In the genomic region with DNA sequence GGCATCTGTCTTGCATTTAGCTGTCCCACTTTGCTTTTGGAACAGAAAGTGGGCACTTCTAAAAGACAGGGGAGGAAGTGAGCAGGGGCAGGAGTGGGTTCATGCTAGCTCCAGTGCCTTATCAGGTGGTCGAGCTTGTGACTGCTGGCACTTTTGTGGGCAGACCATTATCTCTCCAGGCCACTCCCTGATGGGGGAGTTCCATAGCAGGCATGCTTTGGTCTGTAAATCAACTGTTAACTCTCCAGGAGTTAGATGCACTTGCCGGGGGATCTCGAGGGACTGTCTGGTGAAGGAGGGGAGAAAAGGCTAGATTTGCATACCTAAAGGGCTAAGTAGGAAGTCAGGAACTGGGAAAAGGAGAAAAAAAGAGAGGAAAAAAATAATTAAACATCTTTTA, we compare ENCODE assay signal across 22 cellular contexts. TPM values are rescaled to one million over a fixed set of nuclear protein-coding genes. Genes with fewer than 3 reads are reported as not detected.
DNase-seq lines count a peak whose midpoint lies in the region; ATAC-seq and TF ChIP-seq lines count a peak whose summit lies in the region.
"Had no signal": no experiment of that assay in that cellular context is flagged by ENCODE, and none has a peak within 500 bp of the region (broad histone marks: within the 10 kb centered on the region; RNA-seq: fewer than 3 reads in every experiment).

No MANE protein-coding gene starts in this region.

- H3K27me3 ChIP-seq in GM23338 (ENCODE audit: insufficient read depth) (no peaks in the 10 kb centered on the region), NT2/D1 (ENCODE audit: insufficient read depth, insufficient read length) (no peaks in the 10 kb centered on the region)
- H3K27me3 ChIP-seq: upper lobe of left lung had no signal

- no peaks in the 10 kb centered on the region for H4K20me1 ChIP-seq in GM23338 (replicated peaks; ENCODE audit: insufficient read depth)

- peak overlapping the region; percentile 64 for H3K9ac ChIP-seq in NT2/D1 (ENCODE audit: insufficient read length, low read depth)

- peak overlapping the region; percentile 51 for H3K4me3 Mint-ChIP-seq in GM23338
- no peak overlapping the region for H3K4me3 Mint-ChIP-seq in brain
- H3K4me3 Mint-ChIP-seq in natural killer cell treated with Interleukin-12 subunit alpha and Interleukin-12 subunit beta and Interleukin-15 and Interleukin-18, amount 100 ng/mL, for 72 hours: peak overlapping the region; percentile 23
- H3K4me3 Mint-ChIP-seq in chondrocyte (ENCODE audit: unreplicated experiment): no peak overlapping the region
- H3K4me3 Mint-ChIP-seq: central memory CD8-positive, alpha-beta T cell; memory B cell; T-helper 17 cell had no signal

- peaks cover 27% of the 10 kb centered on the region for H3K4me1 ChIP-seq in GM23338 (ENCODE audit: insufficient read depth)
- H3K4me1 ChIP-seq in NT2/D1 (ENCODE audit: insufficient read depth, insufficient read length): peaks cover 8% of the 10 kb centered on the region
- H3K4me1 ChIP-seq: SJSA1, upper lobe of left lung had no signal

- peaks cover 13% of the 10 kb centered on the region; the same call in 1 of the 2 replicates for H3K36me3 ChIP-seq in GM23338 (ENCODE audit: insufficient read depth)
- H3K36me3 ChIP-seq in NT2/D1 (ENCODE audit: insufficient read depth, insufficient read length, low read length): no peaks in the 10 kb centered on the region
- H3K36me3 ChIP-seq: SJSA1, upper lobe of left lung had no signal

- peaks cover 12% of the 10 kb centered on the region; the same call in 1 of the 2 replicates for H3F3A ChIP-seq in GM23338 (replicated peaks; ENCODE audit: low read depth)

- H3K79me2 ChIP-seq in GM23338 (replicated peaks; ENCODE audit: insufficient read depth): no peaks in the 10 kb centered on the region

- H3K9me2 ChIP-seq in GM23338 (ENCODE audit: insufficient read depth): no peaks in the 10 kb centered on the region

- H2AFZ ChIP-seq in GM23338: no peak overlapping the region; the same call in 1 of the 2 replicates

- H3K4me1 Mint-ChIP-seq in GM23338: peaks cover 30% of the 10 kb centered on the region
- peaks cover 20% of the 10 kb centered on the region for H3K4me1 Mint-ChIP-seq in brain
- H3K4me1 Mint-ChIP-seq in natural killer cell treated with Interleukin-12 subunit alpha and Interleukin-12 subunit beta and Interleukin-15 and Interleukin-18, amount 100 ng/mL, for 72 hours (ENCODE audit: low read depth in 2 of 2): peaks cover 0 to 6% of the 10 kb centered on the region in 2 donors
- H3K4me1 Mint-ChIP-seq in chondrocyte (ENCODE audit: low read depth): peaks cover 3% of the 10 kb centered on the region

- peaks cover 28% of the 10 kb centered on the region for H3K9me3 ChIP-seq in NT2/D1 (ENCODE audit: insufficient read depth, low read length)

- DNase-seq in GM23338 (ENCODE audit: low spot score): peak; percentile 57
- no peak for DNase-seq in NT2/D1 (ENCODE audit: low read depth, low spot score)
- no peak for DNase-seq in natural killer cell treated with Interleukin-12 subunit alpha and Interleukin-12 subunit beta and Interleukin-15 and Interleukin-18, amount 100 ng/mL, for 72 hours (ENCODE audit: low spot score)
- no peak for DNase-seq in chondrocyte (ENCODE audit: low spot score)
- DNase-seq in UCSD-AML1 (lab: John Stamatoyannopoulos, UW; ENCODE audit: unreplicated experiment): no peak
- DNase-seq in A172 (ENCODE audit: low spot score): no peak
- DNase-seq: ACHN; activated naive CD4-positive, alpha-beta T cell treated with anti-CD3 and anti-CD28 coated beads, Interleukin-2, amount 50 U/mL, for 16 hours; left cardiac atrium; NCI-H2081 treated with DMSO at 0.1 percent for 48 hours; NCI-H510A; T-helper 17 cell; upper lobe of left lung had no signal

- H3K27me3 Mint-ChIP-seq in GM23338 (ENCODE audit: insufficient read depth, low read depth, poor library complexity) (peaks cover 18% of the 10 kb centered on the region), brain (peaks cover 3% of the 10 kb centered on the region), chondrocyte (ENCODE audit: low read depth) (peaks cover 7% of the 10 kb centered on the region)
- peaks cover 3 to 19% of the 10 kb centered on the region in 2 donors for H3K27me3 Mint-ChIP-seq in natural killer cell treated with Interleukin-12 subunit alpha and Interleukin-12 subunit beta and Interleukin-15 and Interleukin-18, amount 100 ng/mL, for 72 hours

- peak overlapping the region; percentile 26; the same call in 1 of the 2 replicates for H3K27ac ChIP-seq in GM23338 (ENCODE audit: low read depth)
- H3K27ac ChIP-seq: C4-2B, SJSA1, skin epidermis, upper lobe of left lung had no signal

- peak overlapping the region; percentile 44 for H3K4me3 ChIP-seq in GM23338
- no peak overlapping the region for H3K4me3 ChIP-seq in NT2/D1 (ENCODE audit: insufficient read length, low read depth)
- H3K4me3 ChIP-seq: SJSA1, skin epidermis, upper lobe of left lung had no signal

- peaks cover 25% of the 10 kb centered on the region for H3K9me3 Mint-ChIP-seq in GM23338
- H3K9me3 Mint-ChIP-seq in brain: peaks cover 5 to 16% (median 10%) of the 10 kb centered on the region in 5 experiments
- no peaks in the 10 kb centered on the region for H3K9me3 Mint-ChIP-seq in natural killer cell treated with Interleukin-12 subunit alpha and Interleukin-12 subunit beta and Interleukin-15 and Interleukin-18, amount 100 ng/mL, for 72 hours
- H3K9me3 Mint-ChIP-seq in chondrocyte (ENCODE audit: low read depth): peaks cover 6% of the 10 kb centered on the region

- ATAC-seq in GM23338 (peak; percentile 92), HG02623 (IDR thresholded peaks at IDR 0.05; ENCODE audit: unreplicated experiment) (no peak)
- no peak for ATAC-seq in natural killer cell treated with Interleukin-12 subunit alpha and Interleukin-12 subunit beta and Interleukin-15 and Interleukin-18, amount 100 ng/mL, for 72 hours
- ATAC-seq: T-helper 17 cell had no signal

- peak overlapping the region; percentile 60 for H3K27ac Mint-ChIP-seq in GM23338
- peak overlapping the region in 3 of 5 experiments; percentile 17 to 83 (median 20) for H3K27ac Mint-ChIP-seq in brain
- H3K27ac Mint-ChIP-seq in natural killer cell treated with Interleukin-12 subunit alpha and Interleukin-12 subunit beta and Interleukin-15 and Interleukin-18, amount 100 ng/mL, for 72 hours: peak overlapping the region in 1 of 2 donors; percentile 52
- H3K27ac Mint-ChIP-seq in chondrocyte (ENCODE audit: unreplicated experiment): no peak overlapping the region
- H3K27ac Mint-ChIP-seq: memory B cell, T-helper 17 cell had no signal

- peak overlapping the region; percentile 69 for H3K4me2 ChIP-seq in GM23338

- TF ChIP-seq CTCF in GM23338 (conservative IDR thresholded peaks at IDR 0.05; ENCODE audit: low read depth in 2 of 2): no peak
- TF ChIP-seq CTCF in brain (conservative IDR thresholded peaks at IDR 0.05): no peak
- TF ChIP-seq CTCF in chondrocyte (IDR thresholded peaks at IDR 0.05): no peak

- peaks cover 21% of the 10 kb centered on the region for H3K36me3 Mint-ChIP-seq in GM23338 (ENCODE audit: low read depth)
- H3K36me3 Mint-ChIP-seq in brain: no peaks in the 10 kb centered on the region
- peaks cover 5% of the 10 kb centered on the region for H3K36me3 Mint-ChIP-seq in natural killer cell treated with Interleukin-12 subunit alpha and Interleukin-12 subunit beta and Interleukin-15 and Interleukin-18, amount 100 ng/mL, for 72 hours
- H3K36me3 Mint-ChIP-seq in chondrocyte (ENCODE audit: low read depth): no peaks in the 10 kb centered on the region

RNA-seq across cellular contexts. Expression of a gene that starts 9.3 kb away (rescaled TPM):
- 0.52 TPM in 1 of 2 replicates, not detected in the other for total RNA-seq in GM23338 (2014; rRNA removed; shearing (Covaris generic))
- 0.08 TPM in 1 of 2 replicates, not detected in the other for polyA plus RNA-seq in GM23338 (2016; fragmentation: Nextera tagmentation; extraction: Ambion mirVana)
- 0.22 TPM for polyA plus RNA-seq in brain (ENCODE audit: insufficient read depth, low read depth, low replicate concordance)
- total RNA-seq in natural killer cell treated with Interleukin-12 subunit alpha and Interleukin-12 subunit beta and Interleukin-15 and Interleukin-18, amount 100 ng/mL, for 72 hours: not detected
- total RNA-seq in chondrocyte: 0.13 to 0.80 TPM (median 0.30 TPM) in 3 replicates
- total RNA-seq in A172 (2014; rRNA removed; shearing (Covaris generic)): 0.52 and 6.4 TPM in 2 replicates
- total RNA-seq: astrocyte, Daoy, left cardiac atrium, SJSA1, T-helper 17 cell had no signal

RNA-seq across cellular contexts. Expression of a gene that starts 13.6 kb away (rescaled TPM):
- total RNA-seq in GM23338 (2014; rRNA removed; shearing (Covaris generic)): 146 and 168 TPM in 2 replicates
- polyA plus RNA-seq in GM23338 (2016; fragmentation: Nextera tagmentation; extraction: Ambion mirVana): 147 and 156 TPM in 2 replicates
- polyA plus RNA-seq in brain (ENCODE audit: insufficient read depth, low read depth, low replicate concordance): 155 TPM
- 100 to 1,000 TPM; 134 to 155 TPM for total RNA-seq in natural killer cell treated with Interleukin-12 subunit alpha and Interleukin-12 subunit beta and Interleukin-15 and Interleukin-18, amount 100 ng/mL, for 72 hours
- 63.2 to 76.2 TPM (median 64.0 TPM) in 3 replicates for total RNA-seq in chondrocyte
- 157 and 184 TPM in 2 replicates for total RNA-seq in A172 (2014; rRNA removed; shearing (Covaris generic))

RNA-seq across cellular contexts. Expression of a gene that starts 59.2 kb away (rescaled TPM):
- total RNA-seq in GM23338 (2014; rRNA removed; shearing (Covaris generic)): 77.4 and 98.1 TPM in 2 replicates
- polyA plus RNA-seq in GM23338 (2016; fragmentation: Nextera tagmentation; extraction: Ambion mirVana): 72.5 and 73.9 TPM in 2 replicates
- polyA plus RNA-seq in brain (ENCODE audit: insufficient read depth, low read depth, low replicate concordance): 99.7 TPM
- 10 to 100 TPM; 20.9 to 24.0 TPM for total RNA-seq in natural killer cell treated with Interleukin-12 subunit alpha and Interleukin-12 subunit beta and Interleukin-15 and Interleukin-18, amount 100 ng/mL, for 72 hours
- total RNA-seq in chondrocyte: 42.3 to 59.8 TPM (median 45.7 TPM) in 3 replicates
- 81.7 and 84.8 TPM in 2 replicates for total RNA-seq in A172 (2014; rRNA removed; shearing (Covaris generic))

RNA-seq across cellular contexts. Expression of a gene that starts 59.6 kb away (rescaled TPM):
- 9.6 and 26.9 TPM in 2 replicates for total RNA-seq in GM23338 (2014; rRNA removed; shearing (Covaris generic))
- polyA plus RNA-seq in GM23338 (2016; fragmentation: Nextera tagmentation; extraction: Ambion mirVana) (17.5 and 18.6 TPM in 2 replicates), brain (ENCODE audit: insufficient read depth, low read depth, low replicate concordance) (12.6 TPM)
- total RNA-seq in natural killer cell treated with Interleukin-12 subunit alpha and Interleukin-12 subunit beta and Interleukin-15 and Interleukin-18, amount 100 ng/mL, for 72 hours: 10 to 100 TPM in 1 of 2 donors, 1 to 10 TPM in 1; 9.9 to 32.4 TPM
- total RNA-seq in chondrocyte: 42.6 to 45.4 TPM (median 44.7 TPM) in 3 replicates
- total RNA-seq in A172 (2014; rRNA removed; shearing (Covaris generic)): 13.9 and 16.5 TPM in 2 replicates

RNA-seq across cellular contexts. Expression of a gene that starts 59.7 kb away (rescaled TPM):
- 16.1 and 23.0 TPM in 2 replicates for total RNA-seq in GM23338 (2014; rRNA removed; shearing (Covaris generic))
- polyA plus RNA-seq in GM23338 (2016; fragmentation: Nextera tagmentation; extraction: Ambion mirVana): 10.8 and 10.9 TPM in 2 replicates
- polyA plus RNA-seq in brain (ENCODE audit: insufficient read depth, low read depth, low replicate concordance): 24.5 TPM
- total RNA-seq in natural killer cell treated with Interleukin-12 subunit alpha and Interleukin-12 subunit beta and Interleukin-15 and Interleukin-18, amount 100 ng/mL, for 72 hours: 10 to 100 TPM in 1 of 2 donors, 1 to 10 TPM in 1; 5.5 to 19.3 TPM
- 16.2 to 19.0 TPM (median 16.2 TPM) in 3 replicates for total RNA-seq in chondrocyte
- total RNA-seq in A172 (2014; rRNA removed; shearing (Covaris generic)): 6.4 and 6.9 TPM in 2 replicates

Comparison
In these comparisons a context has a peak if more than half of its experiments do, and no peak if none do; other contexts are left out.
1. H3K4me3 Mint-ChIP-seq: peak in GM23338 (single experiment) and natural killer cell treated with Interleukin-12 subunit alpha and Interleukin-12 subunit beta and Interleukin-15 and Interleukin-18, amount 100 ng/mL, for 72 hours (single experiment); none in brain (0 of 5) and chondrocyte (single experiment).